Comparison of ENCODE assay signal across 9 cellular contexts in genomic region chr5:136134653-136135052, GRCh38. TPM values are rescaled to one million over a fixed set of nuclear protein-coding genes. Genes with fewer than 3 reads are reported as not detected.
DNase-seq lines count a peak whose midpoint lies in the region; ATAC-seq, FAIRE-seq and TF ChIP-seq lines count a peak whose summit lies in the region.
"Had no signal": no experiment of that assay in that cellular context is flagged by ENCODE, and none has a peak within 500 bp of the region (broad histone marks: within the 10 kb centered on the region; RNA-seq: fewer than 3 reads in every experiment).

No MANE protein-coding gene starts in this region.

- H3K27me3 Mint-ChIP-seq in HFFc6 (ENCODE audit: insufficient read depth): peaks cover 3% of the 10 kb centered on the region

- no peaks in the 10 kb centered on the region for H3K27me3 ChIP-seq in breast epithelium
- no peaks in the 10 kb centered on the region for H3K27me3 ChIP-seq in muscle layer of colon (ENCODE audit: control insufficient read depth in 1 of 2, insufficient read depth in 2 of 2, low read length in 2 of 2)

- H3K27ac ChIP-seq in A549: no peak overlapping the region
- H3K27ac ChIP-seq in breast epithelium: no peak overlapping the region
- no peak overlapping the region for H3K27ac ChIP-seq in muscle layer of colon (ENCODE audit: low read depth, low read length)

- DNase-seq in A549 (ENCODE audit: low read depth in 1 of 2, low spot score in 1 of 2) (no peak), HFFc6 (no peak), breast epithelium (ENCODE audit: low spot score in 2 of 2) (no peak)
- DNase-seq in activated CD4-positive, CD25-positive, alpha-beta regulatory T cell (lab: John Stamatoyannopoulos, UW): no peak
- DNase-seq: activated T-cell treated with anti-CD3 and anti-CD28 coated beads, Interleukin-2, amount 50 U/mL, for 48 hours had no signal

- POLR2A ChIA-PET in A549 (lab: Yijun Ruan, JAX): no interaction called here

- FAIRE-seq in A549 (lab: Jason Lieb, UNC): no peak

- no peaks in the 10 kb centered on the region for H3K9me3 Mint-ChIP-seq in HFFc6

- intact Hi-C loops in breast epithelium (cut with DNase I; ENCODE audit: low total_unique reads): loop anchor here (5.0 kb wide), 1 partner anchor 1107 kb away; no protein-coding TSS in a partner anchor

- H3K4me3 ChIP-seq in A549 (no peak overlapping the region), breast epithelium (peak overlapping the region in 2 of 3 donors; percentile 92 to 95), muscle layer of colon (ENCODE audit: low read depth in 1 of 2, low read length in 2 of 2) (peak overlapping the region in 1 of 2 donors; percentile 26)

- no peaks in the 10 kb centered on the region for H3K9me3 ChIP-seq in A549
- no peaks in the 10 kb centered on the region for H3K9me3 ChIP-seq in breast epithelium
- H3K9me3 ChIP-seq in muscle layer of colon (ENCODE audit: low read length): no peaks in the 10 kb centered on the region

- H3K4me1 Mint-ChIP-seq in HFFc6 (ENCODE audit: low read depth): peaks cover 63% of the 10 kb centered on the region

- H3K27ac Mint-ChIP-seq in HFFc6: peak overlapping the region; percentile 48

- H3K36me3 Mint-ChIP-seq in HFFc6 (ENCODE audit: low read depth): 0 out of 2 replicates have a peak, but pooled peaks cover 4% of the 10 kb centered on the region

- peak overlapping the region; percentile 10 for H3K9ac ChIP-seq in muscle layer of colon (ENCODE audit: low read length)

- no peak for TF ChIP-seq RAD21 in A549 (conservative IDR thresholded peaks at IDR 0.05 in 1 of 2, IDR thresholded peaks at IDR 0.05 in 1 of 2)

- no peak for TF ChIP-seq EP300 in A549 (IDR thresholded peaks at IDR 0.05)

- no peak for ATAC-seq in A549
- ATAC-seq in GM18861 (IDR thresholded peaks at IDR 0.05; ENCODE audit: unreplicated experiment): no peak
- no peak for ATAC-seq in GM21367 (IDR thresholded peaks at IDR 0.05; ENCODE audit: unreplicated experiment)
- no peak for ATAC-seq in HG02852 (IDR thresholded peaks at IDR 0.05; ENCODE audit: unreplicated experiment)

- no peaks in the 10 kb centered on the region for H3K36me3 ChIP-seq in breast epithelium
- no peaks in the 10 kb centered on the region for H3K36me3 ChIP-seq in muscle layer of colon (ENCODE audit: insufficient read depth, low read length)

- CTCF ChIA-PET in A549 (lab: Yijun Ruan, JAX): interaction anchor here (0.6 to 2.2 kb wide), 3 partner anchors 10 to 1278 kb away, joined by 4 to 5 read pairs (median 4); no protein-coding TSS in a partner anchor

- H3K4me1 ChIP-seq in A549 (peaks cover 20% of the 10 kb centered on the region), breast epithelium (peaks cover 0 to 17% of the 10 kb centered on the region in 2 donors), muscle layer of colon (ENCODE audit: insufficient read depth, low read length) (peaks cover 34% of the 10 kb centered on the region)

- H3K4me2 ChIP-seq in A549: peak overlapping the region; percentile 94

- H3K4me3 Mint-ChIP-seq in HFFc6: peak overlapping the region; percentile 94

- no peak for TF ChIP-seq POLR2A in A549 (IDR thresholded peaks at IDR 0.05; ENCODE audit: low read length)
- TF ChIP-seq POLR2A in breast epithelium (IDR thresholded peaks at IDR 0.05): no peak

- TF ChIP-seq CTCF in A549 (IDR thresholded peaks at IDR 0.05) (no peak), HFFc6 (IDR thresholded peaks at IDR 0.05) (no peak), breast epithelium (IDR thresholded peaks at IDR 0.05) (no peak)

- 73% methylated on average over 1 of the region's 1 CpG for WGBS in A549 (ENCODE audit: missing lambda C conversion rate)

TF ChIP-seq in A549, 52 proteins besides CTCF, POLR2A, EP300 and RAD21:
- TF ChIP-seq MAFK (IDR thresholded peaks at IDR 0.05; ENCODE audit: partially characterized antibody) (peak; percentile 53), RARB (CRISPR knock-in tag; IDR thresholded peaks at IDR 0.05) (no peak), BHLHE40 (IDR thresholded peaks at IDR 0.05; ENCODE audit: low read depth, low read length) (no peak), HOXB13 (CRISPR knock-in tag; IDR thresholded peaks at IDR 0.05; ENCODE audit: low read depth) (no peak)
- TF ChIP-seq, protein P1, sequence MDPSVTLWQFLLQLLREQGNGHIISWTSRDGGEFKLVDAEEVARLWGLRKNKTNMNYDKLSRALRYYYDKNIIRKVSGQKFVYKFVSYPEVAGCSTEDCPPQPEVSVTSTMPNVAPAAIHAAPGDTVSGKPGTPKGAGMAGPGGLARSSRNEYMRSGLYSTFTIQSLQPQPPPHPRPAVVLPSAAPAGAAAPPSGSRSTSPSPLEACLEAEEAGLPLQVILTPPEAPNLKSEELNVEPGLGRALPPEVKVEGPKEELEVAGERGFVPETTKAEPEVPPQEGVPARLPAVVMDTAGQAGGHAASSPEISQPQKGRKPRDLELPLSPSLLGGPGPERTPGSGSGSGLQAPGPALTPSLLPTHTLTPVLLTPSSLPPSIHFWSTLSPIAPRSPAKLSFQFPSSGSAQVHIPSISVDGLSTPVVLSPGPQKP (IDR thresholded peaks at IDR 0.05; ENCODE audit: low read depth, low read length): no peak

RNA-seq across cellular contexts. Expression of gene SMAD5, which starts 2.0 kb away (rescaled TPM):
- polyA plus RNA-seq in A549 (2011; rRNA removed): 69.9 and 101 TPM in 2 replicates
- polyA plus RNA-seq in A549 (2012; cell fraction: cytosol; rRNA removed): 14.9 TPM in 2 replicates
- polyA plus RNA-seq in A549 (2012; cell fraction: nucleus; rRNA removed): 8.0 and 9.2 TPM in 2 replicates
- 17.1 to 19.5 TPM (median 18.5 TPM) in 3 replicates for polyA plus RNA-seq in A549 (2017; fragmentation: RNase III; extraction: RNeasy Plus Mini Kit Qiagen cat#74134 plus additional on column Dnase treatment)
- 76.1 and 95.2 TPM in 2 replicates for polyA minus RNA-seq in A549 (2011; rRNA and poly(A)+ RNA removed)
- total RNA-seq in HFFc6 (2021; fragmentation: NEBNext Ultra II Directional; extraction: Animal tissue kit (Norgen Biotek cat#: 25700)): 10 to 100 TPM; 54.9 to 66.9 (median 62.6) TPM
- total RNA-seq in breast epithelium: 10 to 100 TPM; 45.6 to 63.7 (median 52.4) TPM

RNA-seq across cellular contexts. Expression of gene SMIM32, which starts 58.3 kb away (rescaled TPM):
- polyA plus RNA-seq in A549 (2011; rRNA removed) (not detected in 2 replicates), A549 (2017; fragmentation: RNase III; extraction: RNeasy Plus Mini Kit Qiagen cat#74134 plus additional on column Dnase treatment) (not detected in 3 replicates)
- not detected in 2 replicates for polyA plus RNA-seq in A549 (2012; cell fraction: cytosol; rRNA removed)
- polyA plus RNA-seq in A549 (2012; cell fraction: nucleus; rRNA removed): not detected in 2 replicates
- not detected in 2 replicates for polyA minus RNA-seq in A549 (2011; rRNA and poly(A)+ RNA removed)
- not detected for total RNA-seq in HFFc6 (2021; fragmentation: NEBNext Ultra II Directional; extraction: Animal tissue kit (Norgen Biotek cat#: 25700))
- not detected for total RNA-seq in breast epithelium
